In the genomic region with DNA sequence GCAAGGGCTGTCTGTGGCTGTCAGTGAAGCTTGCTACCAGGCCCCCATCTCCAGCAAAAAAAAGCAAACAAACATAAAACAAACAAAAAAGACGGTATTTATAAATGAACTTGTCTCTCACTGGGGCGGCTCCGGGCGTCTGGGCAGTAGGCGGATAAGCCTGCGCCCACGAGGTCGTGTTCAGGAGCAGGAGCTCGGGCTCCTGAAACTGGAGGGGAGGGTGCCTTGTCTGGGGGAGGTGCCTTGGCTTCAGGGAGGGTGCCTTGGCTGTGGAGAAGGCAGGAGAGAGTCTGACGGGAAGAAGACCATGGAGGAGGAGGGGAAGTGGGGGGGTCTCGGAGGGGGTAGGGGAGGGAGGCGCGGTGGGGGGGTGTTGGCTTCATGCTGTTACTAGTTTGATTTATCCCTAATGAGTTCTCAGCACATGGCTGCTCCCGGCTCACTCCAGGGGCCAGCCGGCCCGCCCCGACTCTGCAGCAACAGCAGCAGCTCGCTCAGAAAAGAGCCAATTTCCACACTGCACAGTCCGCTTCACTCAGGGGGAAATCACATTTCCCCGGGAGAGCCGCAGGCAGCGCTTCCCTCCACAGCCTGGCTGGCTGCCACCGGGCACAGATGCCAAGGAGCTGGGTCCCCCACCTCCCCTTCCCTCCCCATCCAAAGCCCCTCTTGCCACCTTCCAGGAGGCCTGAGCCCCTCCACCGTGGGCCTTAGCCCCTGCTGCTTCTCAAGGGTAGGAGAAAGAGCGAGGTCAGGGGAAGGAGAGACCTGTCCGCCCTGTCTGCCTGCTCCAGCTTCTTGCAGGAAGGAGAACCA, we compare ENCODE assay signal across 10 cellular contexts. TPM values are rescaled to one million over a fixed set of nuclear protein-coding genes. Genes with fewer than 3 reads are reported as not detected.
DNase-seq lines count a peak whose midpoint lies in the region; ATAC-seq and TF ChIP-seq lines count a peak whose summit lies in the region.
"Had no signal": no experiment of that assay in that cellular context is flagged by ENCODE, and none has a peak within 500 bp of the region (broad histone marks: within the 10 kb centered on the region; RNA-seq: fewer than 3 reads in every experiment).

No MANE protein-coding gene starts in this region.

- TF ChIP-seq POLR2A in heart left ventricle (IDR thresholded peaks at IDR 0.05) = no peak

- 42 to 47% (median 45%) methylated on average over 24 to 26 of the region's 26 CpGs for WGBS in heart left ventricle, 4 donors

- no peaks in the 10 kb centered on the region for H3K9me3 Mint-ChIP-seq in natural killer cell

- H3K4me1 ChIP-seq in PC-9 (replicated peaks; ENCODE audit: insufficient read depth) (peaks cover 20% of the 10 kb centered on the region), heart left ventricle (peaks cover 3 to 35% (median 30%) of the 10 kb centered on the region in 12 donors)

- intact Hi-C loops in PC-9 (cut with micrococcal nuclease; ENCODE audit: unreplicated experiment) = no loop called here
- intact Hi-C loops in heart left ventricle (cut with DNase I) = no loop called here
- intact Hi-C loops in posterior vena cava (cut with DNase I) = no loop called here
- intact Hi-C loops in natural killer cell (cut with micrococcal nuclease) = no loop called here

- 0 out of 2 replicates have a peak overlapping the region, but pooled peaks have one; percentile 28 for H3K4me2 ChIP-seq in PC-9

- DNase-seq in CD1c-positive myeloid dendritic cell (ENCODE audit: extremely low spot score) (peak; percentile 48), PC-9 (no peak), heart left ventricle (peak in 4 of 5 donors; percentile 38 to 79 (median 62)), posterior vena cava (ENCODE audit: low spot score) (peak; percentile 83), DMS114 treated with DMSO at 0.1 percent for 48 hours (lab: John Stamatoyannopoulos, UW; ENCODE audit: unreplicated experiment) (no peak), natural killer cell (no peak)
- DNase-seq: DMS153, spleen had no signal

- 0 out of 2 replicates have a peak, but pooled peaks cover 6% of the 10 kb centered on the region for H3F3A ChIP-seq in PC-9 (ENCODE audit: insufficient read depth, low read depth)

- no TSS peak for BruUV-seq in PC-9 (replicated peaks; lab: Mats Ljungman, UMichigan)

- TF ChIP-seq CTCF in PC-9 (conservative IDR thresholded peaks at IDR 0.05) = no peak
- no peak for TF ChIP-seq CTCF in heart left ventricle (IDR thresholded peaks at IDR 0.05)
- TF ChIP-seq CTCF in natural killer cell (IDR thresholded peaks at IDR 0.05) = no peak

- H3K27ac Mint-ChIP-seq in natural killer cell = no peak overlapping the region

- no peak overlapping the region for H2AFZ ChIP-seq in PC-9

- no peaks in the 10 kb centered on the region for H3K27me3 Mint-ChIP-seq in natural killer cell (ENCODE audit: low read depth in 2 of 2)

- H3K4me3 ChIP-seq in PC-9 = no peak overlapping the region
- peak overlapping the region in 4 of 12 donors; percentile 6 to 22 (median 10) for H3K4me3 ChIP-seq in heart left ventricle
- H3K4me3 ChIP-seq: spleen had no signal

- H3K27me3 ChIP-seq in PC-9 (ENCODE audit: insufficient read depth, low read depth) (no peaks in the 10 kb centered on the region), heart left ventricle (no peaks in the 10 kb centered on the region)

- no peak overlapping the region for H3K4me3 Mint-ChIP-seq in natural killer cell

- ATAC-seq in heart left ventricle = peak in 3 of 4 donors; percentile 45 to 68 (median 60)
- no peak for ATAC-seq in GM21786 (IDR thresholded peaks at IDR 0.05; ENCODE audit: unreplicated experiment)
- no peak for ATAC-seq in natural killer cell
- ATAC-seq in HG03442 (IDR thresholded peaks at IDR 0.05; ENCODE audit: unreplicated experiment) = no peak

- peaks cover 10 to 13% of the 10 kb centered on the region in 2 donors for H3K4me1 Mint-ChIP-seq in natural killer cell

- POLR2A ChIA-PET in PC-9 (lab: Charles Lee; ENCODE audit: unreplicated experiment) = no interaction called here

- CTCF ChIA-PET in PC-9 (lab: Charles Lee) = interaction anchor here (0.6 to 0.8 kb wide), 2 partner anchors 26 to 158 kb away, joined by 3 to 4 read pairs; no protein-coding TSS in a partner anchor

- H3K27ac ChIP-seq in PC-9 (no peak overlapping the region), heart left ventricle (peak overlapping the region in 11 of 12 donors; percentile 41 to 79 (median 67))

- H3K9me2 ChIP-seq in PC-9 (ENCODE audit: insufficient read depth) = no peaks in the 10 kb centered on the region

- H3K36me3 Mint-ChIP-seq in natural killer cell = no peaks in the 10 kb centered on the region

- H3K79me2 ChIP-seq in PC-9 (ENCODE audit: low read depth) = no peaks in the 10 kb centered on the region

- H3K36me3 ChIP-seq in PC-9 (ENCODE audit: low read depth) (no peaks in the 10 kb centered on the region), heart left ventricle (no peaks in the 10 kb centered on the region)
- H3K36me3 ChIP-seq: spleen had no signal

- no peaks in the 10 kb centered on the region for H4K20me1 ChIP-seq in PC-9 (ENCODE audit: insufficient read depth)

- H3K9me3 ChIP-seq in PC-9 (ENCODE audit: insufficient read depth, low read depth) (no peaks in the 10 kb centered on the region), heart left ventricle (no peaks in the 10 kb centered on the region)
- H3K9me3 ChIP-seq: spleen had no signal

RNA-seq across cellular contexts. Expression of gene PSD4, which starts 38.7 kb away (rescaled TPM):
- total RNA-seq in PC-9 (2021) (29.6 and 38.7 TPM in 2 replicates), heart left ventricle (10 to 100 TPM in 1 of 9 donors, 1 to 10 TPM in 5, under 1 TPM in 3; 0.65 to 23.4 (median 1.9) TPM), posterior vena cava (10 to 100 TPM in 1 of 2 donors, 1 to 10 TPM in 1; 5.8 to 10.5 TPM), natural killer cell (100 to 1,000 TPM; 280 to 347 (median 340) TPM)
- 1 to 10 TPM in 1 of 2 donors, under 1 TPM in 1; 0.99 to 1.6 TPM for polyA plus RNA-seq in heart left ventricle

Comparison
In these comparisons a context has a peak if more than half of its experiments do, and no peak if none do; other contexts are left out.
1. DNase-seq: peak in CD1c-positive myeloid dendritic cell (single experiment), heart left ventricle (4 of 5) and posterior vena cava (single experiment); none in PC-9 (0 of 2), DMS114 treated with DMSO at 0.1 percent for 48 hours (single experiment) and natural killer cell (single experiment).
2. ATAC-seq: peak in heart left ventricle (3 of 4); none in GM21786 (single experiment), natural killer cell (0 of 3) and HG03442 (single experiment).